ENCODE assay signal across 19 cellular contexts in genomic region chr17:3531266-3532101, GRCh38. TPM values are rescaled to one million over a fixed set of nuclear protein-coding genes. Genes with fewer than 3 reads are reported as not detected.
DNase-seq lines count a peak whose midpoint lies in the region; TF ChIP-seq lines count a peak whose summit lies in the region.
"Had no signal": no experiment of that assay in that cellular context is flagged by ENCODE, and none has a peak within 500 bp of the region (broad histone marks: within the 10 kb centered on the region; RNA-seq: fewer than 3 reads in every experiment).

No MANE protein-coding gene starts in this region.

- H3K27me3 ChIP-seq in cardiac muscle cell, result no peaks in the 10 kb centered on the region
- H3K27me3 ChIP-seq: Peyer's patch, thyroid gland had no signal

- H3K4me1 ChIP-seq in cardiac muscle cell (ENCODE audit: low read depth), result peaks cover 10% of the 10 kb centered on the region
- H3K4me1 ChIP-seq: thyroid gland had no signal

- H3K27ac ChIP-seq in cardiac muscle cell, result peak overlapping the region; percentile 91
- peak overlapping the region; percentile 96 for H3K27ac ChIP-seq in temporal lobe (ENCODE audit: low read depth, low read length)
- no peak overlapping the region for H3K27ac ChIP-seq in RWPE1
- H3K27ac ChIP-seq: thyroid gland had no signal

- H3K27me3 Mint-ChIP-seq in neural crest cell (ENCODE audit: low read depth), result no peaks in the 10 kb centered on the region

- TF ChIP-seq CTCF in cardiac muscle cell (IDR thresholded peaks at IDR 0.05; ENCODE audit: low read depth, low read length) (no peak), neural crest cell (conservative IDR thresholded peaks at IDR 0.05) (no peak), RWPE1 (conservative IDR thresholded peaks at IDR 0.05; ENCODE audit: low read depth) (no peak)

- POLR2A ChIA-PET in RWPE1 (lab: Yijun Ruan, JAX; ENCODE audit: low non-redundant PET), result no interaction called here

- peak overlapping the region; percentile 73 for H3K4me3 Mint-ChIP-seq in neural crest cell
- H3K4me3 Mint-ChIP-seq: T-helper 1 cell treated with Interleukin-12 subunit alpha and Interleukin-12 subunit beta and Interleukin-4 antibody, amounts not matched to agents 30 μg/mL and 1 μg/mL, for 36 hours had no signal

- H3K4me1 Mint-ChIP-seq in neural crest cell, result peaks cover 74% of the 10 kb centered on the region

- no peaks in the 10 kb centered on the region for H3K9me3 ChIP-seq in cardiac muscle cell (ENCODE audit: low read depth)
- H3K9me3 ChIP-seq: Peyer's patch, thyroid gland had no signal

- H3K9me3 Mint-ChIP-seq in neural crest cell, result peaks cover 2% of the 10 kb centered on the region
- H3K9me3 Mint-ChIP-seq: T-helper 1 cell treated with Interleukin-12 subunit alpha and Interleukin-12 subunit beta and Interleukin-4 antibody, amounts not matched to agents 30 μg/mL and 1 μg/mL, for 36 hours had no signal

- H3K27ac Mint-ChIP-seq in neural crest cell (ENCODE audit: unreplicated experiment), result peak overlapping the region; percentile 81
- H3K27ac Mint-ChIP-seq: T-helper 1 cell treated with Interleukin-12 subunit alpha and Interleukin-12 subunit beta and Interleukin-4 antibody, amounts not matched to agents 30 μg/mL and 1 μg/mL, for 36 hours had no signal

- no peaks in the 10 kb centered on the region for H3K36me3 ChIP-seq in cardiac muscle cell
- H3K36me3 ChIP-seq: Peyer's patch, thyroid gland had no signal

- CTCF ChIA-PET in RWPE1 (lab: Yijun Ruan, JAX), result interaction anchor here (0.7 kb wide), 1 partner anchor 658 kb away, joined by 4 read pairs; no protein-coding TSS in a partner anchor

- DNase-seq in anterior cingulate cortex (lab: John Stamatoyannopoulos, UW), result peak; percentile 39 to 99 (median 91)
- no peak for DNase-seq in cardiac muscle cell (ENCODE audit: low read depth in 1 of 2, low spot score in 1 of 2)
- DNase-seq in neural crest cell (ENCODE audit: low read depth, low spot score), result peak; percentile 61
- DNase-seq in RWPE1 (ENCODE audit: low spot score), result no peak
- no peak for DNase-seq in NOMO-1 treated with dmso at 0.1 percent for 144 hours (lab: John Stamatoyannopoulos, UW; ENCODE audit: unreplicated experiment)
- DNase-seq in NCI-H128 (lab: John Stamatoyannopoulos, UW; ENCODE audit: unreplicated experiment), result no peak
- DNase-seq: activated CD8-positive, alpha-beta memory T cell treated with anti-CD3 and anti-CD28 coated beads, Interleukin-2, amount 50 U/mL, for 4 hours; activated naive CD4-positive, alpha-beta T cell treated with anti-CD3 and anti-CD28 coated beads, Interleukin-2, amount 50 U/mL, for 16 hours; HCEC 1CT; NCI-H2029 treated with DMSO at 0.1 percent for 48 hours; NCI-H526 treated with DMSO at 0.1 percent for 48 hours; Peyer's patch; thyroid gland had no signal

- H3K36me3 Mint-ChIP-seq in neural crest cell (ENCODE audit: low read depth), result no peaks in the 10 kb centered on the region

- no peak overlapping the region for H3K4me3 ChIP-seq in cardiac muscle cell
- H3K4me3 ChIP-seq: lung, Peyer's patch, thyroid gland had no signal

RNA-seq across cellular contexts. Expression of gene TRPV3, which starts 26.1 kb away (rescaled TPM):
- total RNA-seq in cardiac muscle cell (1.8 and 2.0 TPM in 2 replicates), neural crest cell (2.1 and 2.3 TPM in 2 replicates), temporal lobe (0.74 TPM)
- 1.1 and 1.2 TPM in 2 replicates for polyA plus RNA-seq in cardiac muscle cell

RNA-seq across cellular contexts. Expression of gene ASPA, which starts 55.7 kb away (rescaled TPM):
- not detected in 2 replicates for total RNA-seq in cardiac muscle cell
- not detected in 2 replicates for polyA plus RNA-seq in cardiac muscle cell
- not detected in 2 replicates for total RNA-seq in neural crest cell
- 1.7 TPM for total RNA-seq in temporal lobe
- polyA plus RNA-seq: BJ had no signal

RNA-seq across cellular contexts. Expression of gene SPATA22, which starts 59.9 kb away (rescaled TPM):
- total RNA-seq in cardiac muscle cell, result not detected in 2 replicates
- polyA plus RNA-seq in cardiac muscle cell, result not detected in 2 replicates
- not detected in 2 replicates for total RNA-seq in neural crest cell
- total RNA-seq in temporal lobe, result 0.98 TPM
- total RNA-seq: esophagus mucosa, LHCN-M2, lung, Peyer's patch had no signal
- polyA plus RNA-seq: BJ had no signal

Comparison
In these comparisons a context has a peak if more than half of its experiments do, and no peak if none do; other contexts are left out.
1. DNase-seq: peak in anterior cingulate cortex (58 of 58) and neural crest cell (single experiment); none in cardiac muscle cell (0 of 2), RWPE1 (single experiment), NOMO-1 treated with dmso at 0.1 percent for 144 hours (single experiment) and NCI-H128 (single experiment).